ENCODE assay signal across 8 cellular contexts in the genomic region with DNA sequence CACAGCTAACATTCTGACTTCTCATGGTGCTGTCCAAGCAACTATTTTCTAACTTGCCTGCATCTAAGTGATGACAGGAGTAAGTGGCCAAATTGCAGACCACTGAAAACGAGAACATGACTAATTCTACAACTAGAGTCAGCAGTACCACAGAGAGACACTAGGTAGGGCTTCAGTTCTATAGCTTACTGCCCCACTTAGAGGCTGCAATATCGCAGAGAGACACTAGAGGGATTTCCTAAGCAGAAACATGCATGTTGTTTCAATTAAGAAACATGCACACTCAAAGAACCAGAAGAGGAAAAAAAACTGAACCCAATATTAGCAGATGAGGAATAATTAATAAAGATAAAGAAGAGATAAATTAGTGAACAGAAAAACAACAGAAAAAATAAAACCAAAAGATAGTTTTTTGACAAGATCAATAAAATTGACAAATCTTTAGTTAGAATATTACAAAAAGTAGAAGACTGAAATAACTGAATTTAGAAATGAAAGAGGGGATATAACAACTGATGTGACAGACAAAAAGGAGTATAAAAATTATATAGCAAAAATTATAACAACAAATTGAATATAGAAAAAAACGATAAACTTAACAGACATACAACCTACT.
DNase-seq lines count a peak whose midpoint lies in the region; ATAC-seq and TF ChIP-seq lines count a peak whose summit lies in the region.

No MANE protein-coding gene starts in this region.

- no peaks in the 10 kb centered on the region for H3K27me3 Mint-ChIP-seq in CD4-positive, alpha-beta T cell

- H3K4me1 ChIP-seq in ovary (ENCODE audit: insufficient read depth) = no peaks in the 10 kb centered on the region

- WGBS in ovary, 3 donors = 28 to 35% (median 31%) methylated on average over 3 of the region's 3 CpGs

- no peak overlapping the region for H3K4me3 Mint-ChIP-seq in CD4-positive, alpha-beta T cell

- no peaks in the 10 kb centered on the region for H3K9me3 ChIP-seq in CD4-positive, alpha-beta T cell (ENCODE audit: control insufficient read depth, low read length)
- H3K9me3 ChIP-seq in ovary = no peaks in the 10 kb centered on the region

- peak in 8 of 10 experiments; percentile 0 to 13 (median 2) for DNase-seq in CD4-positive, alpha-beta T cell
- DNase-seq in activated CD4-positive, alpha-beta T cell treated with anti-CD3 and anti-CD28 coated beads for 48 hours = peak; percentile 29
- DNase-seq in foreskin fibroblast (peak; percentile 45 to 77), ovary (peak in 1 of 5 donors; percentile 34), SKM-1 treated with dmso at 0.1 percent for 144 hours (lab: John Stamatoyannopoulos, UW; ENCODE audit: unreplicated experiment) (no peak), NCI-H82 treated with DMSO at 0.1 percent for 48 hours (lab: John Stamatoyannopoulos, UW; ENCODE audit: unreplicated experiment) (no peak)

- no peak overlapping the region for H3K27ac ChIP-seq in CD4-positive, alpha-beta T cell (ENCODE audit: low read depth, low read length)
- H3K27ac ChIP-seq in ovary = no peak overlapping the region

- no peak for TF ChIP-seq EP300 in ovary (IDR thresholded peaks at IDR 0.05)

- H3K27me3 ChIP-seq in CD4-positive, alpha-beta T cell (ENCODE audit: control insufficient read depth, insufficient read depth, low read length) = no peaks in the 10 kb centered on the region
- no peaks in the 10 kb centered on the region for H3K27me3 ChIP-seq in ovary

- CTCF ChIA-PET in CD4-positive, alpha-beta T cell (lab: Charles Lee) = interaction anchor here (0.6 to 1.0 kb wide), 2 partner anchors 10 to 328 kb away, joined by 3 read pairs; no protein-coding TSS in a partner anchor

- TF ChIP-seq POLR2A in ovary (IDR thresholded peaks at IDR 0.05) = no peak

- no peak overlapping the region for H3K27ac Mint-ChIP-seq in CD4-positive, alpha-beta T cell

- peak; percentile 73 for TF ChIP-seq CTCF in CD4-positive, alpha-beta T cell (IDR thresholded peaks at IDR 0.05)
- TF ChIP-seq CTCF in foreskin fibroblast (IDR thresholded peaks at IDR 0.05; ENCODE audit: low read depth, low read length) (peak; percentile 83), ovary (IDR thresholded peaks at IDR 0.05) (peak in 2 of 3 donors; percentile 59 to 75)

- H3K36me3 ChIP-seq in ovary = no peaks in the 10 kb centered on the region

- intact Hi-C loops in CD4-positive, alpha-beta T cell (cut with DNase I, micrococcal nuclease) = no loop called here
- intact Hi-C loops in ovary (cut with DNase I) = no loop called here

- no peaks in the 10 kb centered on the region for H3K4me1 Mint-ChIP-seq in CD4-positive, alpha-beta T cell (ENCODE audit: low read depth)

- H3K9me3 Mint-ChIP-seq in CD4-positive, alpha-beta T cell = no peaks in the 10 kb centered on the region

- peak; percentile 88 for ATAC-seq in CD4-positive, alpha-beta T cell (ENCODE audit: poor library complexity)
- ATAC-seq in GM19397 (IDR thresholded peaks at IDR 0.05; ENCODE audit: unreplicated experiment) (peak; percentile 99), HG03432 (IDR thresholded peaks at IDR 0.05; ENCODE audit: unreplicated experiment) (peak; percentile 100)

- H3K36me3 Mint-ChIP-seq in CD4-positive, alpha-beta T cell (ENCODE audit: low read depth) = no peaks in the 10 kb centered on the region

- POLR2A ChIA-PET in CD4-positive, alpha-beta T cell (lab: Charles Lee) = no interaction called here

- H3K4me3 ChIP-seq in foreskin fibroblast (ENCODE audit: low read depth in 1 of 2, low read length in 2 of 2) (no peak overlapping the region), ovary (no peak overlapping the region)

Comparison
In these comparisons a context has a peak if more than half of its experiments do, and no peak if none do; other contexts are left out.
1. DNase-seq: peak in CD4-positive, alpha-beta T cell (8 of 10), activated CD4-positive, alpha-beta T cell treated with anti-CD3 and anti-CD28 coated beads for 48 hours (single experiment) and foreskin fibroblast (2 of 2); none in SKM-1 treated with dmso at 0.1 percent for 144 hours (single experiment) and NCI-H82 treated with DMSO at 0.1 percent for 48 hours (single experiment).
2. Peak in every context shown above with its lines, with median percentiles within 50 percentile points of each other: ATAC-seq and CTCF ChIP-seq.